In genomic region chr9:87372401-87372851, GRCh38 we compare ENCODE assay signal across 22 cellular contexts.
DNase-seq lines count a peak whose midpoint lies in the region; ATAC-seq and TF ChIP-seq lines count a peak whose summit lies in the region.
"Had no signal": no experiment of that assay in that cellular context is flagged by ENCODE, and none has a peak within 500 bp of the region (broad histone marks: within the 10 kb centered on the region; RNA-seq: fewer than 3 reads in every experiment).

No MANE protein-coding gene starts in this region.

- H3K4ac ChIP-seq in mesenchymal stem cell (ENCODE audit: low read depth in 1 of 2, low read length in 2 of 2): no peak overlapping the region

- ATAC-seq in upper lobe of right lung (peak; percentile 74), HG03045 (IDR thresholded peaks at IDR 0.05; ENCODE audit: unreplicated experiment) (no peak), HG03039 (IDR thresholded peaks at IDR 0.05; ENCODE audit: unreplicated experiment) (no peak)
- ATAC-seq: stimulated activated naive CD8-positive, alpha-beta T cell treated with anti-CD3 and anti-CD28 coated beads, Interleukin-15, amount 100 ng/mL, for 72 hours had no signal

- H2BK12ac ChIP-seq in mesenchymal stem cell (ENCODE audit: low read length in 2 of 2): no peak overlapping the region

- H3K27ac ChIP-seq in mesenchymal stem cell (ENCODE audit: low read length, poor library complexity, severe bottlenecking) (peak overlapping the region; percentile 65), upper lobe of right lung (peak overlapping the region; percentile 7)
- H3K27ac ChIP-seq: tibial artery had no signal

- DNase-seq in NCI-H226 (peak; percentile 97), epithelial cell of proximal tubule (ENCODE audit: low read depth) (peak; percentile 73), mesenchymal stem cell (no peak), upper lobe of right lung (no peak), hypothalamus (lab: John Stamatoyannopoulos, UW) (no peak), SIG-M5 (lab: John Stamatoyannopoulos, UW) (no peak)
- DNase-seq: activated B cell treated with CpG ODN at 0.5 μM for 24 hours; activated CD8-positive, alpha-beta memory T cell treated with anti-CD3 and anti-CD28 coated beads for 24 hours; activated naive CD4-positive, alpha-beta T cell; activated T-cell treated with anti-CD3 and anti-CD28 coated beads, Interleukin-2, amount 50 U/mL, for 24 hours; caudate nucleus; dermis blood vessel endothelial cell; glutamatergic neuron; MG63; NCI-H1436; NCI-H2171 treated with DMSO at 0.1 percent for 48 hours; stimulated activated CD4-positive, alpha-beta T cell treated with anti-CD3 and anti-CD28 coated beads, Interleukin-4, amount 100 ng/mL, for 24 hours; stimulated activated naive CD8-positive, alpha-beta T cell treated with anti-CD3 and anti-CD28 coated beads, Interleukin-15, amount 100 ng/mL, for 72 hours; T-helper 9 cell; tibial artery had no signal

- peaks cover 12% of the 10 kb centered on the region for H3K9me3 ChIP-seq in mesenchymal stem cell (ENCODE audit: control insufficient read depth, low read length)
- H3K9me3 ChIP-seq in upper lobe of right lung: peaks cover 8% of the 10 kb centered on the region
- H3K9me3 ChIP-seq: tibial artery had no signal

- H3K14ac ChIP-seq in mesenchymal stem cell (ENCODE audit: low read length in 2 of 2): no peak overlapping the region

- H3K23ac ChIP-seq in mesenchymal stem cell (ENCODE audit: low read length in 2 of 2): no peak overlapping the region

- H3K4me1 ChIP-seq in mesenchymal stem cell (ENCODE audit: control insufficient read depth, insufficient read depth, low read depth, low read length) (peaks cover 19% of the 10 kb centered on the region), upper lobe of right lung (no peaks in the 10 kb centered on the region)

- H2BK15ac ChIP-seq in mesenchymal stem cell (ENCODE audit: low read depth, poor library complexity, severe bottlenecking): no peak overlapping the region

- no peak overlapping the region for H4K91ac ChIP-seq in mesenchymal stem cell (ENCODE audit: low read length)

- H4K8ac ChIP-seq in mesenchymal stem cell (ENCODE audit: low read length): no peak overlapping the region

- no peaks in the 10 kb centered on the region for H3K79me1 ChIP-seq in mesenchymal stem cell (replicated peaks; ENCODE audit: low read length, poor library complexity, severe bottlenecking)

- no peak for TF ChIP-seq CTCF in epithelial cell of proximal tubule (conservative IDR thresholded peaks at IDR 0.05; ENCODE audit: low read depth, low read length)
- TF ChIP-seq CTCF in upper lobe of right lung (IDR thresholded peaks at IDR 0.05): no peak

- WGBS in mesenchymal stem cell: 88% methylated on average over 10 of the region's 10 CpGs

- H3K36me3 ChIP-seq in mesenchymal stem cell (ENCODE audit: control insufficient read depth in 1 of 2, insufficient read depth in 2 of 2, low read depth in 1 of 2, low read length in 2 of 2): no peaks in the 10 kb centered on the region
- no peaks in the 10 kb centered on the region for H3K36me3 ChIP-seq in upper lobe of right lung
- H3K36me3 ChIP-seq: MG63, tibial artery had no signal

- no peaks in the 10 kb centered on the region for H3K27me3 ChIP-seq in mesenchymal stem cell (ENCODE audit: control insufficient read depth in 1 of 2, insufficient read depth in 1 of 2, low read length in 2 of 2)
- H3K27me3 ChIP-seq in upper lobe of right lung: no peaks in the 10 kb centered on the region
- H3K27me3 ChIP-seq: MG63, tibial artery had no signal

- H3K18ac ChIP-seq in mesenchymal stem cell (ENCODE audit: low read depth in 1 of 2, low read length in 2 of 2): no peak overlapping the region

- no peak overlapping the region for H2BK5ac ChIP-seq in mesenchymal stem cell (ENCODE audit: low read depth, low read length, poor library complexity, severe bottlenecking)

- intact Hi-C loops in upper lobe of right lung (cut with DNase I): no loop called here

- H2AFZ ChIP-seq in mesenchymal stem cell (ENCODE audit: low read depth, low read length): no peak overlapping the region

- no peak overlapping the region for H3K9ac ChIP-seq in mesenchymal stem cell (ENCODE audit: low read length)

- H3K4me3 ChIP-seq in epithelial cell of proximal tubule (ENCODE audit: low read depth, low read length) (no peak overlapping the region), mesenchymal stem cell (ENCODE audit: insufficient read depth in 1 of 2, low read depth in 1 of 2, low read length in 2 of 2) (no peak overlapping the region), upper lobe of right lung (no peak overlapping the region)
- H3K4me3 ChIP-seq: MG63, tibial artery had no signal

- no peak overlapping the region for H2BK120ac ChIP-seq in mesenchymal stem cell (ENCODE audit: low read depth, low read length)

- peak overlapping the region; percentile 39 for H3K4me2 ChIP-seq in mesenchymal stem cell (ENCODE audit: low read length, poor library complexity, severe bottlenecking)

- no peak overlapping the region for H2AK5ac ChIP-seq in mesenchymal stem cell (ENCODE audit: low read length, severe bottlenecking)

Comparison
In these comparisons a context has a peak if more than half of its experiments do, and no peak if none do; other contexts are left out.
1. DNase-seq: peak in NCI-H226 (single experiment) and epithelial cell of proximal tubule (single experiment); none in mesenchymal stem cell (single experiment), upper lobe of right lung (single experiment), hypothalamus (0 of 51) and SIG-M5 (single experiment).